ENCODE assay signal across 8 cellular contexts in genomic region chr19:5903502-5904301, GRCh38. TPM values are rescaled to one million over a fixed set of nuclear protein-coding genes. Genes with fewer than 3 reads are reported as not detected.
DNase-seq lines count a peak whose midpoint lies in the region; ATAC-seq and TF ChIP-seq lines count a peak whose summit lies in the region.

TSS of gene NDUFA11 (minus strand) at chr19:5903790. CDS start at chr19:5903708, 82 bp downstream.

- H3K9me3 ChIP-seq in adrenal gland (replicated peaks in 1 of 3) (no peaks in the 10 kb centered on the region), right atrium auricular region (no peaks in the 10 kb centered on the region), uterus (no peaks in the 10 kb centered on the region)

- TF ChIP-seq CTCF in adrenal gland (IDR thresholded peaks at IDR 0.05) (peak in 1 of 6 experiments; percentile 37), right atrium auricular region (IDR thresholded peaks at IDR 0.05) (no peak), uterus (IDR thresholded peaks at IDR 0.05) (peak in 1 of 4 experiments; percentile 21)

- H3K4me3 ChIP-seq in adrenal gland (peak within 1 kb of the TSS; percentile 1 to 100 (median 97)), right atrium auricular region (peak within 1 kb of the TSS; percentile 98), uterus (peak within 1 kb of the TSS; percentile 64 to 88)

- DNase-seq in NCI-H146 treated with DMSO at 0.1 percent for 48 hours (lab: John Stamatoyannopoulos, UW; ENCODE audit: unreplicated experiment) (peak; percentile 87), T-helper 1 cell (peak; percentile 94 to 98 (median 96)), adrenal gland (peak; percentile 57 to 100 (median 100)), right atrium auricular region (ENCODE audit: low spot score) (peak; percentile 100), pulmonary artery endothelial cell (ENCODE audit: low read depth, low spot score) (peak; percentile 80), uterus (peak; percentile 99 to 100)

- 0 to 1% (median 0%) methylated on average over 22 to 66 of the region's 66 CpGs for WGBS in adrenal gland, 4 donors

- H3K4me1 ChIP-seq in adrenal gland (replicated peaks in 1 of 2), result peaks cover 16 to 38% of the 10 kb centered on the region in 2 donors
- peaks cover 0 to 38% of the 10 kb centered on the region in 2 donors for H3K4me1 ChIP-seq in right atrium auricular region
- H3K4me1 ChIP-seq in uterus, result peaks cover 0 to 14% of the 10 kb centered on the region in 2 donors

- H3K36me3 ChIP-seq in adrenal gland (replicated peaks in 1 of 2) (no peaks in the 10 kb centered on the region), right atrium auricular region (peaks cover 11% of the 10 kb centered on the region), uterus (no peaks in the 10 kb centered on the region)

- ATAC-seq in HG02884 (IDR thresholded peaks at IDR 0.05; ENCODE audit: unreplicated experiment), result peak; percentile 27

- peak within 1 kb of the TSS; percentile 71 to 98 (median 92) for H3K27ac ChIP-seq in adrenal gland
- H3K27ac ChIP-seq in right atrium auricular region, result peak within 1 kb of the TSS; percentile 96
- H3K27ac ChIP-seq in uterus, result peak within 1 kb of the TSS; percentile 91

- TF ChIP-seq POLR2A in GM15510 (IDR thresholded peaks at IDR 0.05; ENCODE audit: borderline replicate concordance, extremely low read depth, insufficient read length), result peak; percentile 89
- TF ChIP-seq POLR2A in adrenal gland (IDR thresholded peaks at IDR 0.05), result peak; percentile 81 to 84
- TF ChIP-seq POLR2A in uterus (IDR thresholded peaks at IDR 0.05), result peak; percentile 55 to 77

- intact Hi-C loops in adrenal gland (cut with DNase I) (no loop called here), uterus (cut with DNase I; ENCODE audit: low total_unique reads) (no loop called here)

- no peaks in the 10 kb centered on the region for H3K27me3 ChIP-seq in adrenal gland
- no peaks in the 10 kb centered on the region for H3K27me3 ChIP-seq in right atrium auricular region
- H3K27me3 ChIP-seq in uterus, result no peaks in the 10 kb centered on the region

RNA-seq across cellular contexts. Expression of gene NDUFA11, which starts in this region (rescaled TPM):
- 100 to 1,000 TPM; 288 to 842 (median 387) TPM for total RNA-seq in adrenal gland
- polyA plus RNA-seq in adrenal gland, result 100 to 1,000 TPM; 300 to 856 (median 442) TPM
- total RNA-seq in right atrium auricular region, result 100 to 1,000 TPM; 368 to 648 TPM
- 183 and 303 TPM in 2 replicates for total RNA-seq in pulmonary artery endothelial cell
- 100 to 1,000 TPM in 3 of 4 donors, 10 to 100 TPM in 1; 68.7 to 261 (median 150) TPM for total RNA-seq in uterus

Comparison
In these comparisons a context has a peak if more than half of its experiments do, and no peak if none do; other contexts are left out.
1. Peak in every context shown above with its lines: DNase-seq, ATAC-seq, H3K4me3 ChIP-seq and H3K27ac ChIP-seq.